In genomic region chr5:138334867-138335447, GRCh38 we compare ENCODE assay signal across 19 cellular contexts. TPM values are rescaled to one million over a fixed set of nuclear protein-coding genes. Genes with fewer than 3 reads are reported as not detected.
DNase-seq lines count a peak whose midpoint lies in the region; ATAC-seq, FAIRE-seq and TF ChIP-seq lines count a peak whose summit lies in the region.
"Had no signal": no experiment of that assay in that cellular context is flagged by ENCODE, and none has a peak within 500 bp of the region (broad histone marks: within the 10 kb centered on the region; RNA-seq: fewer than 3 reads in every experiment).

No MANE protein-coding gene starts in this region.

- H3K4me3 Mint-ChIP-seq in MCF 10A (ENCODE audit: unreplicated experiment) (no peak overlapping the region), endodermal cell (no peak overlapping the region)
- H3K4me3 Mint-ChIP-seq: activated naive CD4-positive, alpha-beta T cell treated with anti-CD3 and anti-CD28 coated beads, Interleukin-2, amount 50 U/mL, for 24 hours; effector memory CD8-positive, alpha-beta T cell had no signal

- intact Hi-C loops in MCF 10A (cut with micrococcal nuclease) (loop anchor here (5.0 to 10.0 kb wide), 2 partner anchors 210 to 583 kb away; partner anchors contain the start of genes ETF1 and HNRNPA0), breast epithelium (cut with DNase I; ENCODE audit: low total_unique reads) (no loop called here)

- no peaks in the 10 kb centered on the region for H3K36me3 ChIP-seq in breast epithelium
- H3K36me3 ChIP-seq in endodermal cell (ENCODE audit: control insufficient read depth, insufficient read depth, low read length) = no peaks in the 10 kb centered on the region
- H3K36me3 ChIP-seq in thymus (ENCODE audit: control insufficient read depth, insufficient read depth) = no peaks in the 10 kb centered on the region

- no TSS peak for BruUV-seq in MCF 10A (replicated peaks; lab: Mats Ljungman, UMichigan)

- H3K27me3 ChIP-seq in breast epithelium (no peaks in the 10 kb centered on the region), endodermal cell (ENCODE audit: control insufficient read depth, insufficient read depth, low read length, poor library complexity, severe bottlenecking) (no peaks in the 10 kb centered on the region), thymus (ENCODE audit: control insufficient read depth, insufficient read depth) (no peaks in the 10 kb centered on the region)
- H3K27me3 ChIP-seq: foreskin keratinocyte had no signal

- H3K27ac Mint-ChIP-seq in MCF 10A (ENCODE audit: low read depth, unreplicated experiment) (no peak overlapping the region), endodermal cell (peak overlapping the region; percentile 22)
- H3K27ac Mint-ChIP-seq: activated naive CD4-positive, alpha-beta T cell treated with anti-CD3 and anti-CD28 coated beads, Interleukin-2, amount 50 U/mL, for 24 hours; effector memory CD8-positive, alpha-beta T cell had no signal

- H3K4me3 ChIP-seq in breast epithelium (no peak overlapping the region), endodermal cell (ENCODE audit: low read length) (no peak overlapping the region), thymus (ENCODE audit: low read length) (no peak overlapping the region)
- H3K4me3 ChIP-seq: PC-9 had no signal

- WGBS in endodermal cell (ENCODE audit: insufficient coverage in 1 of 2, insufficient read length in 1 of 2), 2 experiments = 90% methylated on average over 3 of the region's 3 CpGs; no CpG with 5 or more reads in 1 of the 2 experiments
- 96% methylated on average over 3 of the region's 3 CpGs for WGBS in thymus

- H3K4me1 ChIP-seq in breast epithelium (peaks cover 0 to 11% of the 10 kb centered on the region in 2 donors), endodermal cell (ENCODE audit: control insufficient read depth, insufficient read depth, low read length) (peaks cover 1% of the 10 kb centered on the region), thymus (ENCODE audit: control insufficient read depth, insufficient read depth, low read length) (peaks cover 31% of the 10 kb centered on the region)

- H3K9ac ChIP-seq in endodermal cell (ENCODE audit: extremely low read depth, low read length, poor library complexity, severe bottlenecking) = no peak overlapping the region

- H3K27me3 Mint-ChIP-seq in MCF 10A (ENCODE audit: insufficient read depth, unreplicated experiment) = no peaks in the 10 kb centered on the region
- no peaks in the 10 kb centered on the region for H3K27me3 Mint-ChIP-seq in endodermal cell (ENCODE audit: insufficient read depth)
- H3K27me3 Mint-ChIP-seq: activated naive CD4-positive, alpha-beta T cell treated with anti-CD3 and anti-CD28 coated beads, Interleukin-2, amount 50 U/mL, for 24 hours; effector memory CD8-positive, alpha-beta T cell; naive B cell had no signal

- no peak for FAIRE-seq in RCC 7860 (lab: Jason Lieb, UNC)
- FAIRE-seq: D721Med had no signal

- TF ChIP-seq POLR2A in breast epithelium (IDR thresholded peaks at IDR 0.05) = no peak

- H3K36me3 Mint-ChIP-seq in MCF 10A (ENCODE audit: insufficient read depth, unreplicated experiment) (peaks cover 21% of the 10 kb centered on the region), endodermal cell (ENCODE audit: low read depth) (no peaks in the 10 kb centered on the region)
- H3K36me3 Mint-ChIP-seq: activated naive CD4-positive, alpha-beta T cell treated with anti-CD3 and anti-CD28 coated beads, Interleukin-2, amount 50 U/mL, for 24 hours; naive B cell had no signal

- no peaks in the 10 kb centered on the region for H3K9me3 Mint-ChIP-seq in MCF 10A (ENCODE audit: unreplicated experiment)
- H3K9me3 Mint-ChIP-seq in endodermal cell = no peaks in the 10 kb centered on the region
- H3K9me3 Mint-ChIP-seq: activated naive CD4-positive, alpha-beta T cell treated with anti-CD3 and anti-CD28 coated beads, Interleukin-2, amount 50 U/mL, for 24 hours; effector memory CD8-positive, alpha-beta T cell; naive B cell had no signal

- H3K27ac ChIP-seq in breast epithelium (no peak overlapping the region), endodermal cell (ENCODE audit: low read depth, low read length) (no peak overlapping the region), thymus (ENCODE audit: low read depth) (peak overlapping the region; percentile 68)
- H3K27ac ChIP-seq: foreskin keratinocyte, PC-9 had no signal

- POLR2A ChIA-PET in MCF 10A (lab: Yijun Ruan, JAX) = interaction anchor here (0.6 to 13.3 kb wide), 3 partner anchors 17 to 122 kb away, joined by 5 to 395 read pairs (median 5); partner anchors contain the start of genes CDC23 and KDM3B

- no peaks in the 10 kb centered on the region for H3K9me3 ChIP-seq in breast epithelium
- no peaks in the 10 kb centered on the region for H3K9me3 ChIP-seq in endodermal cell (ENCODE audit: control insufficient read depth, low read length)
- no peaks in the 10 kb centered on the region for H3K9me3 ChIP-seq in thymus (ENCODE audit: control insufficient read depth)

- peaks cover 49% of the 10 kb centered on the region for H3K4me1 Mint-ChIP-seq in MCF 10A (ENCODE audit: insufficient read depth, unreplicated experiment)
- H3K4me1 Mint-ChIP-seq in endodermal cell = peaks cover 30% of the 10 kb centered on the region

- no peak for TF ChIP-seq CTCF in MCF 10A (IDR thresholded peaks at IDR 0.05; ENCODE audit: unreplicated experiment)
- no peak for TF ChIP-seq CTCF in breast epithelium (IDR thresholded peaks at IDR 0.05)
- no peak for TF ChIP-seq CTCF in endodermal cell (conservative IDR thresholded peaks at IDR 0.05)

- ATAC-seq in HG02763 (IDR thresholded peaks at IDR 0.05; ENCODE audit: unreplicated experiment) (no peak), GM21528 (IDR thresholded peaks at IDR 0.05; ENCODE audit: low FRiP score, unreplicated experiment) (no peak)
- ATAC-seq: effector memory CD8-positive, alpha-beta T cell; foreskin keratinocyte; SK-N-SH treated with all-trans-retinoic acid at 6 μM for 48 hours had no signal

- CTCF ChIA-PET in MCF 10A (lab: Yijun Ruan, JAX) = interaction anchor here (0.8 to 13.7 kb wide), 2 partner anchors 17 to 32 kb away, joined by 3 to 323 read pairs; partner anchors contain the start of gene KDM3B

- peak; percentile 22 for DNase-seq in MCF 10A (ENCODE audit: unreplicated experiment)
- no peak for DNase-seq in breast epithelium (ENCODE audit: low spot score in 2 of 2)
- peak; percentile 66 for DNase-seq in RCC 7860 (ENCODE audit: low spot score)
- DNase-seq in endodermal cell = no peak
- DNase-seq in activated gamma-delta T cell (lab: John Stamatoyannopoulos, UW) = no peak
- DNase-seq: activated CD8-positive, alpha-beta memory T cell treated with anti-CD3 and anti-CD28 coated beads, Interleukin-2, amount 50 U/mL, for 4 hours; central memory CD4-positive, alpha-beta T cell; effector memory CD8-positive, alpha-beta T cell; foreskin keratinocyte; naive B cell; NCI-H187 treated with DMSO at 0.1 percent for 48 hours; NCI-H524 treated with DMSO at 0.1 percent for 48 hours had no signal

RNA-seq across cellular contexts. Expression of gene FAM53C, which starts 3.1 kb away (rescaled TPM):
- total RNA-seq in MCF 10A (2022) = 37.2 and 38.9 TPM in 2 replicates
- total RNA-seq in breast epithelium = 10 to 100 TPM; 16.6 to 31.0 (median 23.3) TPM
- 10 to 100 TPM; 41.6 to 46.4 TPM for total RNA-seq in endodermal cell
- polyA plus RNA-seq in endodermal cell (2013, experiment 1 of 2) = 46.5 TPM
- 41.4 TPM for polyA plus RNA-seq in endodermal cell (2013, experiment 2 of 2)
- polyA plus RNA-seq in thymus = 16.7 TPM

RNA-seq across cellular contexts. Expression of gene CDC25C, which starts 3.4 kb away (rescaled TPM):
- 10.8 and 12.2 TPM in 2 replicates for total RNA-seq in MCF 10A (2022)
- total RNA-seq in breast epithelium = under 1 TPM in 1 of 3 donors, not detected in 2; 0.64 TPM
- total RNA-seq in endodermal cell = 10 to 100 TPM; 14.8 to 30.6 TPM
- 34.8 TPM for polyA plus RNA-seq in endodermal cell (2013, experiment 1 of 2)
- polyA plus RNA-seq in endodermal cell (2013, experiment 2 of 2) = 33.9 TPM
- 1.9 TPM for polyA plus RNA-seq in thymus

RNA-seq across cellular contexts. Expression of gene KDM3B, which starts 17.5 kb away (rescaled TPM):
- 57.8 and 59.0 TPM in 2 replicates for total RNA-seq in MCF 10A (2022)
- total RNA-seq in breast epithelium = 10 to 100 TPM; 61.3 to 85.0 (median 66.5) TPM
- total RNA-seq in endodermal cell = 100 to 1,000 TPM in 1 of 2 donors, 10 to 100 TPM in 1; 98.2 to 104 TPM
- 77.8 TPM for polyA plus RNA-seq in endodermal cell (2013, experiment 1 of 2)
- polyA plus RNA-seq in endodermal cell (2013, experiment 2 of 2) = 77.7 TPM
- polyA plus RNA-seq in thymus = 40.0 TPM

Comparison
In these comparisons a context has a peak if more than half of its experiments do, and no peak if none do; other contexts are left out.
1. DNase-seq: peak in MCF 10A (single experiment) and RCC 7860 (single experiment); none in breast epithelium (0 of 2), endodermal cell (single experiment) and activated gamma-delta T cell (single experiment).